Comparison of ENCODE assay signal across 8 cellular contexts in the genomic region with DNA sequence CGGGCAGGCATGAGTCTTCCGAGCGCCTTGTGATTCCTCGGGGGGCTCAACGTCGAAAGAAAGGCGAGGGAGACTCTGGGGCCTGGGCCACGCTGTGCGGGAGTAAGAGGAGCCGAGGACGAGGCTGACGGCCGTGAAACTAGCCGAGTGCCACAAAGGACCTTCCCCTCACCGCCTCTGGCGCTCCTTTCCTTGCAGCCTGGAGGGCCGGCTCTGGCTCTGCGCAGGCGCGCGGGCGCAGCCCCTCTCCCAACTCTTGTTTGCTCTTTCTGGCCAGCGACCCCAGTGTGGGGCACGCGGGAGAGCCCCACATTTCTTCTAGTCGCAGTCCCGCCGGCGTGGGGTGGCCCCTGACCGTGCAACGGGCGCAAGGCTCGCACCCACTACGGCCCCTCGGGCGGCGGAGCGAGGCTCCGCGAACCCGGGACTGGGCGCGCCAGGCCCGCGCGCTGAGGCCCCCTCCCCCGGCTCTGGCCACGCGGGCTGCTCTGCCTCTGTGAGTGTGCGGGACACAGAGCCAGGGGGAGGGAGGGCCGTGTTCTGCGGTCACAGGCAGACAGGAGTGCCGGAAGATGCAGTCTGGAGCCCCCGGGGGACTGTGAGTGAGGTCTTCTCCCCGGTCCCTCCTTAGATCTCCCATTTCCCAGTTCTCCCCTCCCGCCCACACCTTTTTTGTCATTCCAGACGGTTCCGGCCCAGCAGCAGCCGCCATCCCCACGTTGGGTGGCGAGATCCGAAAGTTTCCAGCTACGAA. TPM values are rescaled to one million over a fixed set of nuclear protein-coding genes. Genes with fewer than 3 reads are reported as not detected.
DNase-seq lines count a peak whose midpoint lies in the region; ATAC-seq, FAIRE-seq and TF ChIP-seq lines count a peak whose summit lies in the region.

No MANE protein-coding gene starts in this region.

- peak overlapping the region; percentile 99 for H3K27ac ChIP-seq in parathyroid adenoma

- H3K4me2 ChIP-seq in parathyroid adenoma (ENCODE audit: low read length): peak overlapping the region; percentile 97

- H3K4me1 Mint-ChIP-seq in activated naive CD8-positive, alpha-beta T cell treated with anti-CD3 and anti-CD28 coated beads, Interleukin-2, amount 10 ng/mL, durations not matched to agents 7 days and 5 days: peaks cover 17% of the 10 kb centered on the region

- intact Hi-C loops in cardiac septum (cut with DNase I): loop anchor here (1.0 to 5.0 kb wide), 3 partner anchors 22 to 355 kb away; a partner anchor contains a TSS

- peak; percentile 49 for ATAC-seq in SK-N-SH treated with all-trans-retinoic acid at 6 μM for 48 hours
- ATAC-seq in activated naive CD8-positive, alpha-beta T cell treated with anti-CD3 and anti-CD28 coated beads, Interleukin-2, amount 10 ng/mL, durations not matched to agents 7 days and 5 days (ENCODE audit: low read depth): peak; percentile 9
- no peak for ATAC-seq in HG02678 (IDR thresholded peaks at IDR 0.05; ENCODE audit: unreplicated experiment)

- H3K36me3 Mint-ChIP-seq in activated naive CD8-positive, alpha-beta T cell treated with anti-CD3 and anti-CD28 coated beads, Interleukin-2, amount 10 ng/mL, durations not matched to agents 7 days and 5 days: peaks cover 3% of the 10 kb centered on the region

- peak overlapping the region; percentile 91 for H3K27ac Mint-ChIP-seq in activated naive CD8-positive, alpha-beta T cell treated with anti-CD3 and anti-CD28 coated beads, Interleukin-2, amount 10 ng/mL, durations not matched to agents 7 days and 5 days

- no peaks in the 10 kb centered on the region for H3K27me3 Mint-ChIP-seq in activated naive CD8-positive, alpha-beta T cell treated with anti-CD3 and anti-CD28 coated beads, Interleukin-2, amount 10 ng/mL, durations not matched to agents 7 days and 5 days

- peak; percentile 23 for DNase-seq in DMS79 treated with DMSO at 0.1 percent for 48 hours (lab: John Stamatoyannopoulos, UW)
- peak; percentile 66 for DNase-seq in LoVo (ENCODE audit: low spot score)
- peak; percentile 76 for DNase-seq in activated naive CD8-positive, alpha-beta T cell treated with anti-CD3 and anti-CD28 coated beads, Interleukin-2, amount 10 ng/mL, durations not matched to agents 7 days and 5 days
- DNase-seq in cardiac septum (ENCODE audit: low spot score): peak; percentile 85
- DNase-seq in urothelium cell line (ENCODE audit: low spot score): peak; percentile 56

- no peaks in the 10 kb centered on the region for H3K9me3 ChIP-seq in parathyroid adenoma (ENCODE audit: control insufficient read depth, low read length)

- H3K4me1 ChIP-seq in parathyroid adenoma: peaks cover 4% of the 10 kb centered on the region

- H3K4me3 Mint-ChIP-seq in activated naive CD8-positive, alpha-beta T cell treated with anti-CD3 and anti-CD28 coated beads, Interleukin-2, amount 10 ng/mL, durations not matched to agents 7 days and 5 days: peak overlapping the region; percentile 84

- POLR2A ChIA-PET in activated naive CD8-positive, alpha-beta T cell treated with anti-CD3 and anti-CD28 coated beads, Interleukin-2, amount 10 ng/mL, durations not matched to agents 7 days and 5 days (lab: Charles Lee): interaction anchor here (0.7 to 5.8 kb wide), 24 partner anchors 7 to 592 kb away, joined by 3 to 142 read pairs (median 6); a partner anchor contains a TSS

- peak overlapping the region; percentile 96 for H3K4me3 ChIP-seq in parathyroid adenoma (ENCODE audit: low read depth, low read length)

- no peaks in the 10 kb centered on the region for H3K36me3 ChIP-seq in parathyroid adenoma (ENCODE audit: control insufficient read depth, insufficient read depth, low read length)

- H2AFZ ChIP-seq in parathyroid adenoma: peak overlapping the region; percentile 78

- TF ChIP-seq CTCF in parathyroid adenoma (IDR thresholded peaks at IDR 0.05): no peak

- H3K9me3 Mint-ChIP-seq in activated naive CD8-positive, alpha-beta T cell treated with anti-CD3 and anti-CD28 coated beads, Interleukin-2, amount 10 ng/mL, durations not matched to agents 7 days and 5 days: no peaks in the 10 kb centered on the region

- H3K79me2 ChIP-seq in parathyroid adenoma: peaks cover 14% of the 10 kb centered on the region

- peak overlapping the region; percentile 91 for H3K9ac ChIP-seq in parathyroid adenoma

- no peaks in the 10 kb centered on the region for H3K27me3 ChIP-seq in parathyroid adenoma (ENCODE audit: control insufficient read depth, insufficient read depth, low read length)

- FAIRE-seq in urothelium cell line (lab: Jason Lieb, UNC): no peak

TF ChIP-seq in SK-N-SH treated with all-trans-retinoic acid at 6 μM for 48 hours, 23 proteins besides CTCF, POLR2A, EP300 and RAD21 (continues in another document):
- TF ChIP-seq RARB (CRISPR knock-in tag; IDR thresholded peaks at IDR 0.05): no peak
- TF ChIP-seq ZC3H10 (CRISPR knock-in tag; IDR thresholded peaks at IDR 0.05): no peak
- TF ChIP-seq TOX (CRISPR knock-in tag; IDR thresholded peaks at IDR 0.05; ENCODE audit: borderline replicate concordance): no peak
- TF ChIP-seq ZNF70 (CRISPR knock-in tag; IDR thresholded peaks at IDR 0.05): no peak
- TF ChIP-seq, protein P1, sequence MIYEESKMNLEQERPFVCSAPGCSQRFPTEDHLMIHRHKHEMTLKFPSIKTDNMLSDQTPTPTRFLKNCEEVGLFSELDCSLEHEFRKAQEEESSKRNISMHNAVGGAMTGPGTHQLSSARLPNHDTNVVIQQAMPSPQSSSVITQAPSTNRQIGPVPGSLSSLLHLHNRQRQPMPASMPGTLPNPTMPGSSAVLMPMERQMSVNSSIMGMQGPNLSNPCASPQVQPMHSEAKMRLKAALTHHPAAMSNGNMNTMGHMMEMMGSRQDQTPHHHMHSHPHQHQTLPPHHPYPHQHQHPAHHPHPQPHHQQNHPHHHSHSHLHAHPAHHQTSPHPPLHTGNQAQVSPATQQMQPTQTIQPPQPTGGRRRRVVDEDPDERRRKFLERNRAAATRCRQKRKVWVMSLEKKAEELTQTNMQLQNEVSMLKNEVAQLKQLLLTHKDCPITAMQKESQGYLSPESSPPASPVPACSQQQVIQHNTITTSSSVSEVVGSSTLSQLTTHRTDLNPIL (CRISPR knock-in tag; IDR thresholded peaks at IDR 0.05; ENCODE audit: low read depth): no peak
- TF ChIP-seq, protein P2, sequence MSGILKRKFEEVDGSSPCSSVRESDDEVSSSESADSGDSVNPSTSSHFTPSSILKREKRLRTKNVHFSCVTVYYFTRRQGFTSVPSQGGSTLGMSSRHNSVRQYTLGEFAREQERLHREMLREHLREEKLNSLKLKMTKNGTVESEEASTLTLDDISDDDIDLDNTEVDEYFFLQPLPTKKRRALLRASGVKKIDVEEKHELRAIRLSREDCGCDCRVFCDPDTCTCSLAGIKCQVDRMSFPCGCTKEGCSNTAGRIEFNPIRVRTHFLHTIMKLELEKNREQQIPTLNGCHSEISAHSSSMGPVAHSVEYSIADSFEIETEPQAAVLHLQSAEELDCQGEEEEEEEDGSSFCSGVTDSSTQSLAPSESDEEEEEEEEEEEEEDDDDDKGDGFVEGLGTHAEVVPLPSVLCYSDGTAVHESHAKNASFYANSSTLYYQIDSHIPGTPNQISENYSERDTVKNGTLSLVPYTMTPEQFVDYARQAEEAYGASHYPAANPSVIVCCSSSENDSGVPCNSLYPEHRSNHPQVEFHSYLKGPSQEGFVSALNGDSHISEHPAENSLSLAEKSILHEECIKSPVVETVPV (CRISPR knock-in tag; IDR thresholded peaks at IDR 0.05): no peak
- no peak for TF ChIP-seq OSR1 (CRISPR knock-in tag; IDR thresholded peaks at IDR 0.05)
- TF ChIP-seq, protein P3, sequence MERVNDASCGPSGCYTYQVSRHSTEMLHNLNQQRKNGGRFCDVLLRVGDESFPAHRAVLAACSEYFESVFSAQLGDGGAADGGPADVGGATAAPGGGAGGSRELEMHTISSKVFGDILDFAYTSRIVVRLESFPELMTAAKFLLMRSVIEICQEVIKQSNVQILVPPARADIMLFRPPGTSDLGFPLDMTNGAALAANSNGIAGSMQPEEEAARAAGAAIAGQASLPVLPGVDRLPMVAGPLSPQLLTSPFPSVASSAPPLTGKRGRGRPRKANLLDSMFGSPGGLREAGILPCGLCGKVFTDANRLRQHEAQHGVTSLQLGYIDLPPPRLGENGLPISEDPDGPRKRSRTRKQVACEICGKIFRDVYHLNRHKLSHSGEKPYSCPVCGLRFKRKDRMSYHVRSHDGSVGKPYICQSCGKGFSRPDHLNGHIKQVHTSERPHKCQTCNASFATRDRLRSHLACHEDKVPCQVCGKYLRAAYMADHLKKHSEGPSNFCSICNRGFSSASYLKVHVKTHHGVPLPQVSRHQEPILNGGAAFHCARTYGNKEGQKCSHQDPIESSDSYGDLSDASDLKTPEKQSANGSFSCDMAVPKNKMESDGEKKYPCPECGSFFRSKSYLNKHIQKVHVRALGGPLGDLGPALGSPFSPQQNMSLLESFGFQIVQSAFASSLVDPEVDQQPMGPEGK (CRISPR knock-in tag; IDR thresholded peaks at IDR 0.05; ENCODE audit: borderline replicate concordance): no peak

RNA-seq across cellular contexts. Expression of a gene that starts 1.0 kb away (rescaled TPM):
- 10 to 100 TPM; 35.7 to 35.9 TPM for total RNA-seq in activated naive CD8-positive, alpha-beta T cell treated with anti-CD3 and anti-CD28 coated beads, Interleukin-2, amount 10 ng/mL, durations not matched to agents 7 days and 5 days
- 26.9 TPM for total RNA-seq in cardiac septum

RNA-seq across cellular contexts. Expression of a gene that starts 20.9 kb away (rescaled TPM):
- 10 to 100 TPM; 47.0 to 51.0 TPM for total RNA-seq in activated naive CD8-positive, alpha-beta T cell treated with anti-CD3 and anti-CD28 coated beads, Interleukin-2, amount 10 ng/mL, durations not matched to agents 7 days and 5 days
- total RNA-seq in cardiac septum: 22.0 TPM

RNA-seq across cellular contexts. Expression of a gene that starts 21.3 kb away (rescaled TPM):
- 10 to 100 TPM; 73.7 to 76.2 TPM for total RNA-seq in activated naive CD8-positive, alpha-beta T cell treated with anti-CD3 and anti-CD28 coated beads, Interleukin-2, amount 10 ng/mL, durations not matched to agents 7 days and 5 days
- 662 TPM for total RNA-seq in cardiac septum

Comparison
In these comparisons a context has a peak if more than half of its experiments do, and no peak if none do; other contexts are left out.
1. DNase-seq: peak in every context shown above with its lines; median percentile 85 in cardiac septum; 76 in activated naive CD8-positive, alpha-beta T cell treated with anti-CD3 and anti-CD28 coated beads, Interleukin-2, amount 10 ng/mL, durations not matched to agents 7 days and 5 days; 66 in LoVo; 56 in urothelium cell line; 23 in DMS79 treated with DMSO at 0.1 percent for 48 hours.